Comparison of ENCODE assay signal across 10 cellular contexts in the genomic region with DNA sequence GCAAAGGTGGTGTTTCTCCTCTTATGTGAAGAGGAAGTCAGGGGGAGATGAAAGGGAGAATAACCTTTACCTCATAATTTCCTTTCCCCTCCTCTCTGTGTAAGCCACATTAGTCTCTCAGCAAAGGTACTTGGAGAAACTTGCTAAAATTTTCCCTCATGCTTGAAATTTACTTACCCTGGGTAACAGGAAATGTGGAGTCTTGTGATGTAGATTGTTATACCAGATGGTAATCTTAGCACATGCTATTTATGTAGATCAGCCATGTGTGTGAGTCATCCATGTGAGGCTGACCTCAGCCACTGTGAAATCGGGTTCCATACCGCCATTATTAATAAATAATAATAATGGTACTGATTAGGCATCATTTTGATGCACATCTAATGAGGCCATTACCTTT.
DNase-seq lines count a peak whose midpoint lies in the region; ATAC-seq lines count a peak whose summit lies in the region.
"Had no signal": no experiment of that assay in that cellular context is flagged by ENCODE, and none has a peak within 500 bp of the region (broad histone marks: within the 10 kb centered on the region; RNA-seq: fewer than 3 reads in every experiment).

No MANE protein-coding gene starts in this region.

- ATAC-seq in HG03432 (IDR thresholded peaks at IDR 0.05; ENCODE audit: unreplicated experiment) (peak; percentile 75), HG03135 (IDR thresholded peaks at IDR 0.05; ENCODE audit: unreplicated experiment) (no peak)
- ATAC-seq in activated naive CD8-positive, alpha-beta T cell treated with anti-CD3 and anti-CD28 coated beads, Interleukin-2, amount 50 U/mL, for 24 hours = peak; percentile 89
- peak; percentile 87 to 92 for ATAC-seq in stimulated activated naive B cell treated with anti-CD40 and anti-IgM and Interleukin-4, amounts not matched to agents 10 μg/mL and 1 μg/mL and 100 μg/mL, for 72 hours (replicated peaks)
- no peak for ATAC-seq in activated naive CD4-positive, alpha-beta T cell treated with anti-CD3 and anti-CD28 coated beads, Interleukin-2, amount 50 U/mL, for 72 hours

- H3K27me3 Mint-ChIP-seq in activated T-cell treated with anti-CD3 and anti-CD28 coated beads, Interleukin-2, amount 50 U/mL, for 24 hours = peaks cover 3% of the 10 kb centered on the region
- peaks cover 2% of the 10 kb centered on the region for H3K27me3 Mint-ChIP-seq in activated naive CD8-positive, alpha-beta T cell treated with anti-CD3 and anti-CD28 coated beads, Interleukin-2, amount 50 U/mL, for 24 hours
- H3K27me3 Mint-ChIP-seq in stimulated activated naive B cell treated with anti-CD40 and anti-IgM and Interleukin-4, amounts not matched to agents 10 μg/mL and 1 μg/mL and 100 μg/mL, for 72 hours = no peaks in the 10 kb centered on the region

- no peak overlapping the region for H3K4me3 Mint-ChIP-seq in activated T-cell treated with anti-CD3 and anti-CD28 coated beads, Interleukin-2, amount 50 U/mL, for 24 hours
- no peak overlapping the region for H3K4me3 Mint-ChIP-seq in activated naive CD8-positive, alpha-beta T cell treated with anti-CD3 and anti-CD28 coated beads, Interleukin-2, amount 50 U/mL, for 24 hours
- no peak overlapping the region for H3K4me3 Mint-ChIP-seq in stimulated activated naive B cell treated with anti-CD40 and anti-IgM and Interleukin-4, amounts not matched to agents 10 μg/mL and 1 μg/mL and 100 μg/mL, for 72 hours

- DNase-seq in activated T-cell treated with anti-CD3 and anti-CD28 coated beads, Interleukin-2, amount 50 U/mL, for 24 hours = no peak
- DNase-seq in activated T-cell treated with anti-CD3 and anti-CD28 coated beads, Interleukin-2, amount 50 U/mL, for 48 hours = no peak
- no peak for DNase-seq in activated naive CD8-positive, alpha-beta T cell treated with anti-CD3 and anti-CD28 coated beads, Interleukin-2, amount 50 U/mL, for 24 hours
- no peak for DNase-seq in stimulated activated naive B cell treated with anti-CD40 and anti-IgM and Interleukin-4, amounts not matched to agents 10 μg/mL and 1 μg/mL and 100 μg/mL, for 72 hours
- no peak for DNase-seq in GDM1 (lab: John Stamatoyannopoulos, UW)
- no peak for DNase-seq in activated naive CD4-positive, alpha-beta T cell treated with anti-CD3 and anti-CD28 coated beads, Interleukin-2, amount 50 U/mL, for 72 hours (ENCODE audit: low spot score in 2 of 2)
- DNase-seq: anterior cingulate cortex, upper lobe of left lung had no signal

- H3K27ac Mint-ChIP-seq in activated T-cell treated with anti-CD3 and anti-CD28 coated beads, Interleukin-2, amount 50 U/mL, for 24 hours = peak overlapping the region; percentile 61
- peak overlapping the region; percentile 21 for H3K27ac Mint-ChIP-seq in activated naive CD8-positive, alpha-beta T cell treated with anti-CD3 and anti-CD28 coated beads, Interleukin-2, amount 50 U/mL, for 24 hours
- H3K27ac Mint-ChIP-seq in stimulated activated naive B cell treated with anti-CD40 and anti-IgM and Interleukin-4, amounts not matched to agents 10 μg/mL and 1 μg/mL and 100 μg/mL, for 72 hours = no peak overlapping the region
- H3K27ac Mint-ChIP-seq in activated naive CD4-positive, alpha-beta T cell treated with anti-CD3 and anti-CD28 coated beads, Interleukin-2, amount 50 U/mL, for 72 hours = no peak overlapping the region

- H3K9me3 Mint-ChIP-seq in activated T-cell treated with anti-CD3 and anti-CD28 coated beads, Interleukin-2, amount 50 U/mL, for 24 hours = no peaks in the 10 kb centered on the region
- no peaks in the 10 kb centered on the region for H3K9me3 Mint-ChIP-seq in activated naive CD8-positive, alpha-beta T cell treated with anti-CD3 and anti-CD28 coated beads, Interleukin-2, amount 50 U/mL, for 24 hours
- H3K9me3 Mint-ChIP-seq in stimulated activated naive B cell treated with anti-CD40 and anti-IgM and Interleukin-4, amounts not matched to agents 10 μg/mL and 1 μg/mL and 100 μg/mL, for 72 hours = no peaks in the 10 kb centered on the region
- H3K9me3 Mint-ChIP-seq in activated naive CD4-positive, alpha-beta T cell treated with anti-CD3 and anti-CD28 coated beads, Interleukin-2, amount 50 U/mL, for 72 hours = peaks cover 0 to 4% of the 10 kb centered on the region in 2 donors

- H3K36me3 Mint-ChIP-seq in activated T-cell treated with anti-CD3 and anti-CD28 coated beads, Interleukin-2, amount 50 U/mL, for 24 hours (ENCODE audit: low read depth) = no peaks in the 10 kb centered on the region
- no peaks in the 10 kb centered on the region for H3K36me3 Mint-ChIP-seq in activated naive CD8-positive, alpha-beta T cell treated with anti-CD3 and anti-CD28 coated beads, Interleukin-2, amount 50 U/mL, for 24 hours (ENCODE audit: low read depth)
- no peaks in the 10 kb centered on the region for H3K36me3 Mint-ChIP-seq in stimulated activated naive B cell treated with anti-CD40 and anti-IgM and Interleukin-4, amounts not matched to agents 10 μg/mL and 1 μg/mL and 100 μg/mL, for 72 hours
- peaks cover 0 to 4% of the 10 kb centered on the region in 2 donors for H3K36me3 Mint-ChIP-seq in activated naive CD4-positive, alpha-beta T cell treated with anti-CD3 and anti-CD28 coated beads, Interleukin-2, amount 50 U/mL, for 72 hours

- H3K4me1 Mint-ChIP-seq in activated T-cell treated with anti-CD3 and anti-CD28 coated beads, Interleukin-2, amount 50 U/mL, for 24 hours (ENCODE audit: low read depth) = peaks cover 19% of the 10 kb centered on the region
- peaks cover 25% of the 10 kb centered on the region for H3K4me1 Mint-ChIP-seq in activated naive CD8-positive, alpha-beta T cell treated with anti-CD3 and anti-CD28 coated beads, Interleukin-2, amount 50 U/mL, for 24 hours
- peaks cover 25 to 44% of the 10 kb centered on the region in 2 donors for H3K4me1 Mint-ChIP-seq in stimulated activated naive B cell treated with anti-CD40 and anti-IgM and Interleukin-4, amounts not matched to agents 10 μg/mL and 1 μg/mL and 100 μg/mL, for 72 hours

Comparison
In these comparisons a context has a peak if more than half of its experiments do, and no peak if none do; other contexts are left out.
1. H3K27ac Mint-ChIP-seq: peak in activated T-cell treated with anti-CD3 and anti-CD28 coated beads, Interleukin-2, amount 50 U/mL, for 24 hours (single experiment) and activated naive CD8-positive, alpha-beta T cell treated with anti-CD3 and anti-CD28 coated beads, Interleukin-2, amount 50 U/mL, for 24 hours (single experiment); none in stimulated activated naive B cell treated with anti-CD40 and anti-IgM and Interleukin-4, amounts not matched to agents 10 μg/mL and 1 μg/mL and 100 μg/mL, for 72 hours (single experiment) and activated naive CD4-positive, alpha-beta T cell treated with anti-CD3 and anti-CD28 coated beads, Interleukin-2, amount 50 U/mL, for 72 hours (0 of 2).
2. ATAC-seq: peak in HG03432 (single experiment), activated naive CD8-positive, alpha-beta T cell treated with anti-CD3 and anti-CD28 coated beads, Interleukin-2, amount 50 U/mL, for 24 hours (single experiment) and stimulated activated naive B cell treated with anti-CD40 and anti-IgM and Interleukin-4, amounts not matched to agents 10 μg/mL and 1 μg/mL and 100 μg/mL, for 72 hours (2 of 2); none in activated naive CD4-positive, alpha-beta T cell treated with anti-CD3 and anti-CD28 coated beads, Interleukin-2, amount 50 U/mL, for 72 hours (0 of 2) and HG03135 (single experiment).